25 cellular contexts compared by ENCODE assay signal in the genomic region with DNA sequence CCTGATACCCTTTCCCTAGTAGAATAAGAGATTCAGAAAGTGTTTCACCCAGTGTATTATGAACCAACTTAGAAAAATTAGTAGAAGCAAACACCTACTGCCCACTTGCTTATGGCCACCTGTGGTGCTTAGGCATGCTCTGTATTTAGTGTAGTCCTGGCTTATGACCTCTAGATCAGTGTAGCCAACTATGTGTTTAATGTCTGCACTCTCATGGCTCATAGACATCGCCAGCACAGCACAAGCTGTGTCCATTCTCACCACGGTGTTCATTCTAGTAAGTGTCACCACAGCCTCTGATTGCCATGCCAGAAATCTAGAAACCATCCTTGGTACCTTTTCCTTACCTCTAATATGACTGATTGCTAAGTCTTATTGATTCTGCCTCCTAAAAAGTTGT.
"Had no signal": no experiment of that assay in that cellular context is flagged by ENCODE, and none has a peak within 500 bp of the region (broad histone marks: within the 10 kb centered on the region; RNA-seq: fewer than 3 reads in every experiment).

No MANE protein-coding gene starts in this region.

- H3K4me1 Mint-ChIP-seq: endodermal cell, WTC11 had no signal

- H3K4me3 Mint-ChIP-seq: activated CD4-positive, alpha-beta T cell treated with anti-CD3 and anti-CD28 coated beads, Interleukin-2, amount 10 ng/mL, durations not matched to agents 7 days and 5 days; activated CD8-positive, alpha-beta T cell treated with anti-CD3 and anti-CD28 coated beads for 36 hours; activated naive CD8-positive, alpha-beta T cell; endodermal cell; T-cell; T-helper 1 cell treated with Interleukin-12 subunit alpha and Interleukin-12 subunit beta and Interleukin-4 antibody, amounts not matched to agents 30 μg/mL and 1 μg/mL, for 36 hours; WTC11 had no signal

- H3K9me3 Mint-ChIP-seq: activated CD4-positive, alpha-beta T cell treated with anti-CD3 and anti-CD28 coated beads, Interleukin-2, amount 10 ng/mL, durations not matched to agents 7 days and 5 days; activated CD8-positive, alpha-beta T cell treated with anti-CD3 and anti-CD28 coated beads for 36 hours; endodermal cell; T-cell; T-helper 1 cell treated with Interleukin-12 subunit alpha and Interleukin-12 subunit beta and Interleukin-4 antibody, amounts not matched to agents 30 μg/mL and 1 μg/mL, for 36 hours; WTC11 had no signal

- DNase-seq: activated CD4-positive, alpha-beta T cell treated with anti-CD3 and anti-CD28 coated beads for 1 hour; activated CD4-positive, alpha-beta T cell treated with anti-CD3 and anti-CD28 coated beads for 4 hours; activated CD4-positive, alpha-beta T cell treated with anti-CD3 and anti-CD28 coated beads, Interleukin-2, amount 10 ng/mL, durations not matched to agents 7 days and 5 days; activated CD4-positive, alpha-beta T cell treated with anti-CD3 and anti-CD28 coated beads, Interleukin-2, amount 50 U/mL, for 48 hours; activated CD8-positive, alpha-beta memory T cell treated with anti-CD3 and anti-CD28 coated beads for 24 hours; activated CD8-positive, alpha-beta T cell treated with anti-CD3 and anti-CD28 coated beads for 36 hours; activated effector memory CD4-positive, alpha-beta T cell treated with Interleukin-2 at 50 U/mL for 16 hours; activated gamma-delta T cell treated with Interleukin-2 at 50 U/mL for 16 hours; activated naive CD4-positive, alpha-beta T cell treated with anti-CD3 and anti-CD28 coated beads, Interleukin-2, amount 50 U/mL, for 16 hours; activated naive CD4-positive, alpha-beta T cell treated with Interleukin-2 at 50 U/mL for 16 hours; activated T-cell treated with anti-CD3 and anti-CD28 coated beads, Interleukin-2, amount 50 U/mL, for 1 hour; activated T-cell treated with anti-CD3 and anti-CD28 coated beads, Interleukin-2, amount 50 U/mL, for 48 hours; amniotic stem cell; anterior cingulate cortex; brain microvascular endothelial cell; effector CD8-positive, alpha-beta T cell; endodermal cell; foreskin fibroblast; head of caudate nucleus; SW 1271; T-cell had no signal

- H3K27ac ChIP-seq: brain microvascular endothelial cell had no signal

- H3K27ac Mint-ChIP-seq: activated CD4-positive, alpha-beta T cell treated with anti-CD3 and anti-CD28 coated beads, Interleukin-2, amount 10 ng/mL, durations not matched to agents 7 days and 5 days; activated CD8-positive, alpha-beta T cell treated with anti-CD3 and anti-CD28 coated beads for 36 hours; activated naive CD8-positive, alpha-beta T cell; endodermal cell; T-helper 1 cell treated with Interleukin-12 subunit alpha and Interleukin-12 subunit beta and Interleukin-4 antibody, amounts not matched to agents 30 μg/mL and 1 μg/mL, for 36 hours; WTC11 had no signal

- ATAC-seq: activated CD8-positive, alpha-beta T cell treated with anti-CD3 and anti-CD28 coated beads for 36 hours; esophagus mucosa; T-cell; WTC11 had no signal

- H3K27me3 Mint-ChIP-seq: activated CD4-positive, alpha-beta T cell treated with anti-CD3 and anti-CD28 coated beads, Interleukin-2, amount 10 ng/mL, durations not matched to agents 7 days and 5 days; activated CD8-positive, alpha-beta T cell treated with anti-CD3 and anti-CD28 coated beads for 36 hours; activated naive CD8-positive, alpha-beta T cell; T-cell had no signal

- H3K27me3 ChIP-seq: brain microvascular endothelial cell had no signal
